8 cellular contexts compared by ENCODE assay signal in the genomic region with DNA sequence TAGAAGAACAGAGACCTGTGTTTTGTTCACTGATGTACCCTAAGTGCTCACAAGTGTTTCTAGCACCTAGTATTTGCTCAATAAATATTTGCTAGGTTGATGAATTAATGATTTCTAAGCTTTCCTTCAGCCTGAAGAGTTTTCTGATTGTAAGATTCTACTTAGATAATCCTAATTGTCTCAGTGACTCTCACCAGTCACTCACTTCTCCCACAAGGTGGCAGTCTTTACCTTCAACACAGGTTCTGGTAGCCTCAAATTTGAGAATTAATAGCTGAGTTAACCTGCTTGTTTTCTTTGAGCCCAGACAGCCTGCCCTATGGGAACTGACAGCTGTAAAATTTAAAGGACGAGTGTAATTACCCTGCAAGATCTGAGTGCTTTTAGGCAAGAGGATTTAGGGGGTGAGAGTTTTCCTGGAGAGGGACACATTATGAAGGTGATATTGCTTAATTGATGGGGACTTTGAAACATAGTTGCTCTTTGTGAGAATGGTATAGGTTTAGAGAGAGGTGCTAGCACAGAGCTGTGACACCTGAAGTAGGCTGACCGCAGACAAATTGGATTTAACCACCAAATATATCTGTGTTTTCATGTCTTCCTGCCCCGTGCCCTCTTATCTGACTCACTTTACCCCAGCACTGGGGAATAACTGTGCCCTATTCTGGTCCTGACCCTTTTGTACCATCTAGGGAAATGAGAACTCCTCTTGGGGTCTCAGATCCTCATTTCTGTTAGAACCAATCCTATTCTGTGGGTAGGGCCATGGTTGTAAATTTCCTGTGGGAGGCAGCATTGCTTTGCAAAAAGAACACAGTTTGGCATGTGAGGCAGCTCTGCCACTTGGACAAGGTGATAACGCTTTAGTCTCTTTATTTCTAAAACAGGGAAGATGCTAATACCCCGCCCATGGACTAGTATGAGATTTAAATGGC. TPM values are rescaled to one million over a fixed set of nuclear protein-coding genes. Genes with fewer than 3 reads are reported as not detected.
DNase-seq lines count a peak whose midpoint lies in the region; ATAC-seq and TF ChIP-seq lines count a peak whose summit lies in the region.

No MANE protein-coding gene starts in this region.

- TF ChIP-seq CTCF in prostate gland (IDR thresholded peaks at IDR 0.05), result peak in 3 of 4 experiments; percentile 74 to 83 (median 80)

- H3K9me3 ChIP-seq in prostate gland, result no peaks in the 10 kb centered on the region

- intact Hi-C loops in activated T-helper 2 cell treated with anti-CD3 and anti-CD28 coated beads, Interferon-gamma antibody, Interleukin-2, Interleukin-4, amounts not matched to agents 10 μg/mL and 5 μg/mL and 100 μg/mL, durations not matched to agents 14 hours and 24 hours and 36 hours (cut with micrococcal nuclease), result loop anchor here (1.0 to 5.0 kb wide), 5 partner anchors 76 to 329 kb away; no protein-coding TSS in a partner anchor
- intact Hi-C loops in prostate gland (cut with DNase I), result loop anchor here (5.0 kb wide), 2 partner anchors 151 to 191 kb away; no protein-coding TSS in a partner anchor

- no peaks in the 10 kb centered on the region for H3K4me1 ChIP-seq in prostate gland (replicated peaks)

- H3K36me3 Mint-ChIP-seq in activated T-helper 2 cell treated with anti-CD3 and anti-CD28 coated beads, Interferon-gamma antibody, Interleukin-2, Interleukin-4, amounts not matched to agents 10 μg/mL and 5 μg/mL and 100 μg/mL, durations not matched to agents 14 hours and 24 hours and 36 hours (ENCODE audit: low read depth), result peaks cover 57% of the 10 kb centered on the region

- H3K27ac ChIP-seq in prostate gland, result no peak overlapping the region

- ATAC-seq in GM18873 (IDR thresholded peaks at IDR 0.05; ENCODE audit: low FRiP score, unreplicated experiment), result peak; percentile 36
- peak; percentile 47 for ATAC-seq in HG03378 (IDR thresholded peaks at IDR 0.05; ENCODE audit: unreplicated experiment)

- DNase-seq in COR-L47 (lab: John Stamatoyannopoulos, UW) (peak; percentile 53), NCI-H748 (lab: John Stamatoyannopoulos, UW; ENCODE audit: unreplicated experiment) (peak; percentile 67), glomerular endothelial cell (ENCODE audit: extremely low read depth, low read depth, low spot score) (peak; percentile 34), prostate gland (ENCODE audit: low spot score) (peak; percentile 62), UCSD-AML1 (lab: John Stamatoyannopoulos, UW; ENCODE audit: unreplicated experiment) (no peak)
- DNase-seq in activated T-helper 2 cell treated with anti-CD3 and anti-CD28 coated beads, Interferon-gamma antibody, Interleukin-2, Interleukin-4, amounts not matched to agents 10 μg/mL and 5 μg/mL and 100 μg/mL, durations not matched to agents 14 hours and 24 hours and 36 hours (ENCODE audit: low spot score), result no peak

- no peak overlapping the region for H3K4me3 Mint-ChIP-seq in activated T-helper 2 cell treated with anti-CD3 and anti-CD28 coated beads, Interferon-gamma antibody, Interleukin-2, Interleukin-4, amounts not matched to agents 10 μg/mL and 5 μg/mL and 100 μg/mL, durations not matched to agents 14 hours and 24 hours and 36 hours (ENCODE audit: low read depth)

- H3K4me1 Mint-ChIP-seq in activated T-helper 2 cell treated with anti-CD3 and anti-CD28 coated beads, Interferon-gamma antibody, Interleukin-2, Interleukin-4, amounts not matched to agents 10 μg/mL and 5 μg/mL and 100 μg/mL, durations not matched to agents 14 hours and 24 hours and 36 hours (ENCODE audit: low read depth), result peaks cover 66% of the 10 kb centered on the region

- no peak overlapping the region for H3K4me3 ChIP-seq in prostate gland

- WGBS in prostate gland, result 43% methylated on average over 5 of the region's 5 CpGs

- H3K27me3 ChIP-seq in prostate gland (replicated peaks; ENCODE audit: insufficient read depth), result no peaks in the 10 kb centered on the region

- no peaks in the 10 kb centered on the region for H3K27me3 Mint-ChIP-seq in activated T-helper 2 cell treated with anti-CD3 and anti-CD28 coated beads, Interferon-gamma antibody, Interleukin-2, Interleukin-4, amounts not matched to agents 10 μg/mL and 5 μg/mL and 100 μg/mL, durations not matched to agents 14 hours and 24 hours and 36 hours (ENCODE audit: low read depth)

- peak overlapping the region; percentile 1 for H3K27ac Mint-ChIP-seq in activated T-helper 2 cell treated with anti-CD3 and anti-CD28 coated beads, Interferon-gamma antibody, Interleukin-2, Interleukin-4, amounts not matched to agents 10 μg/mL and 5 μg/mL and 100 μg/mL, durations not matched to agents 14 hours and 24 hours and 36 hours

- no peak for TF ChIP-seq POLR2A in prostate gland (IDR thresholded peaks at IDR 0.05)

- no peaks in the 10 kb centered on the region for H3K9me3 Mint-ChIP-seq in activated T-helper 2 cell treated with anti-CD3 and anti-CD28 coated beads, Interferon-gamma antibody, Interleukin-2, Interleukin-4, amounts not matched to agents 10 μg/mL and 5 μg/mL and 100 μg/mL, durations not matched to agents 14 hours and 24 hours and 36 hours

- H3K36me3 ChIP-seq in prostate gland, result no peaks in the 10 kb centered on the region

RNA-seq across cellular contexts. Expression of a gene that starts 27.7 kb away (rescaled TPM):
- 75.3 and 87.1 TPM in 2 replicates for total RNA-seq in activated T-helper 2 cell treated with anti-CD3 and anti-CD28 coated beads, Interferon-gamma antibody, Interleukin-2, Interleukin-4, amounts not matched to agents 10 μg/mL and 5 μg/mL and 100 μg/mL, durations not matched to agents 14 hours and 24 hours and 36 hours
- 1.6 and 3.2 TPM in 2 replicates for total RNA-seq in glomerular endothelial cell
- total RNA-seq in prostate gland, result 1 to 10 TPM; 4.6 to 9.9 TPM

Comparison
In these comparisons a context has a peak if more than half of its experiments do, and no peak if none do; other contexts are left out.
1. DNase-seq: peak in COR-L47 (single experiment), NCI-H748 (single experiment), glomerular endothelial cell (single experiment) and prostate gland (single experiment); none in activated T-helper 2 cell treated with anti-CD3 and anti-CD28 coated beads, Interferon-gamma antibody, Interleukin-2, Interleukin-4, amounts not matched to agents 10 μg/mL and 5 μg/mL and 100 μg/mL, durations not matched to agents 14 hours and 24 hours and 36 hours (single experiment) and UCSD-AML1 (single experiment).